ENCODE assay signal across 24 cellular contexts in genomic region chr7:79304711-79305110, GRCh38.
"Had no signal": no experiment of that assay in that cellular context is flagged by ENCODE, and none has a peak within 500 bp of the region (broad histone marks: within the 10 kb centered on the region; RNA-seq: fewer than 3 reads in every experiment).

No MANE protein-coding gene starts in this region.

- DNase-seq: activated CD4-positive, alpha-beta T cell treated with anti-CD3 and anti-CD28 coated beads for 4 hours; activated CD4-positive, alpha-beta T cell treated with anti-CD3 and anti-CD28 coated beads, Interleukin-2, amount 50 U/mL, for 48 hours; activated CD8-positive, alpha-beta memory T cell treated with anti-CD3 and anti-CD28 coated beads for 24 hours; activated effector memory CD4-positive, alpha-beta T cell treated with Interleukin-2 at 50 U/mL for 16 hours; activated naive CD4-positive, alpha-beta T cell treated with Interleukin-2 at 50 U/mL for 16 hours; activated naive CD8-positive, alpha-beta T cell treated with anti-CD3 and anti-CD28 coated beads for 36 hours; dorsolateral prefrontal cortex; effector memory CD4-positive, alpha-beta T cell; gastrocnemius medialis; glutamatergic neuron; left colon; naive thymus-derived CD8-positive, alpha-beta T cell; right cardiac atrium; stimulated activated CD4-positive, alpha-beta T cell treated with anti-CD3 and anti-CD28 coated beads, Interleukin-15, amount 100 ng/mL, for 24 hours; stimulated activated CD4-positive, alpha-beta T cell treated with anti-CD3 and anti-CD28 coated beads, Interleukin-2, amount 100 ng/mL, for 24 hours; stimulated activated naive CD4-positive, alpha-beta T cell; tibial artery; upper lobe of right lung had no signal

- H2AFZ ChIP-seq: neural progenitor cell had no signal

- H3K27ac ChIP-seq: ascending aorta, cardiac muscle cell, coronary artery, dorsolateral prefrontal cortex, gastrocnemius medialis, neural progenitor cell, suprapubic skin, tibial artery, upper lobe of right lung, VCaP had no signal

- ATAC-seq: gastrocnemius medialis; left colon; naive thymus-derived CD8-positive, alpha-beta T cell; right cardiac atrium; upper lobe of right lung had no signal

- H3K9ac ChIP-seq: neural progenitor cell had no signal

- H3K9me3 ChIP-seq: ascending aorta, gastrocnemius medialis, suprapubic skin, tibial artery, upper lobe of right lung had no signal

- H3K36me3 ChIP-seq: ascending aorta, cardiac muscle cell, gastrocnemius medialis, neural progenitor cell, suprapubic skin, tibial artery, upper lobe of right lung had no signal

- H3K4me3 ChIP-seq: ascending aorta, cardiac muscle cell, coronary artery, dorsolateral prefrontal cortex, gastrocnemius medialis, neural progenitor cell, suprapubic skin, tibial artery, upper lobe of right lung had no signal

- H3K27me3 ChIP-seq: ascending aorta, cardiac muscle cell, dorsolateral prefrontal cortex, gastrocnemius medialis, neural progenitor cell, suprapubic skin, tibial artery, upper lobe of right lung had no signal

- H3K4me2 ChIP-seq: neural progenitor cell had no signal

- H3K4me1 ChIP-seq: ascending aorta, neural progenitor cell, suprapubic skin, tibial artery, upper lobe of right lung had no signal
